Comparison of ENCODE assay signal across 17 cellular contexts in the genomic region with DNA sequence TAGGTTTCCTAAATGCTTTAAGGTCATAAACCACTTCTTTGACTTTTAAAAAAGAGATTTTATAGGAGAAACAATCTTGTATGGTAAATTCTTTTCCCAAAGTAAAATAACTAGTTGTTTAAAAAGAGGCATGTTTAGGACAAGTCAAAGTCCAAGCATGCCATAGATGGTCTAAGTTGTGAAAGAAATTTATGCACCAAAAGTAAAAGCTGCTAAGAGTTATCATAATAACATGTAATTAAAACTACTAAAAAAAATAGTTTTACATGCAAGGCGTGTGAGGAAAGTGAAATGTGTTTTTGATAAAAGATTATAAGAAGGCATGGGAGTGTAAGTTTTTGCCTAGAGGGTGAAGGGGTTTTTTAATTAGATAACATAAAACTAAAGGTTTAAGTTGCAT. TPM values are rescaled to one million over a fixed set of nuclear protein-coding genes. Genes with fewer than 3 reads are reported as not detected.
DNase-seq lines count a peak whose midpoint lies in the region; ATAC-seq and TF ChIP-seq lines count a peak whose summit lies in the region.
"Had no signal": no experiment of that assay in that cellular context is flagged by ENCODE, and none has a peak within 500 bp of the region (broad histone marks: within the 10 kb centered on the region; RNA-seq: fewer than 3 reads in every experiment).

No MANE protein-coding gene starts in this region.

- H3K4me1 ChIP-seq in HCT116 (ENCODE audit: control insufficient read depth in 1 of 2, insufficient read depth in 2 of 2, low read length in 2 of 2) = no peaks in the 10 kb centered on the region

- ATAC-seq in HCT116 (no peak), GM21390 (IDR thresholded peaks at IDR 0.05; ENCODE audit: unreplicated experiment) (no peak), HG03135 (IDR thresholded peaks at IDR 0.05; ENCODE audit: unreplicated experiment) (no peak)
- ATAC-seq: activated T-cell treated with anti-CD3 and anti-CD28 coated beads, Interleukin-2, amount 50 U/mL, for 4 hours had no signal

- intact Hi-C loops in HCT116 (cut with micrococcal nuclease) = no loop called here

- in situ Hi-C loops in Caki2 (cut with HindIII; ENCODE audit: low pct_unique_long_range_greater_than_20kb, low sequenced_read_pairs) = no loop called here

- POLR2A ChIA-PET in HCT116 (lab: Charles Lee) = no interaction called here

- RAD21 ChIA-PET in HCT116 (lab: Charles Lee; ENCODE audit: low non-redundant PET in 1 of 2, low total read pairs in 2 of 2, uncharacterized antibody in 2 of 2, unreplicated experiment in 2 of 2) = no interaction called here

- H3K27me3 ChIP-seq in HCT116 (ENCODE audit: insufficient read depth, low read length) = no peaks in the 10 kb centered on the region
- H3K27me3 ChIP-seq: cardiac muscle cell had no signal

- H4K20me1 ChIP-seq in HCT116 (ENCODE audit: insufficient read depth) = no peaks in the 10 kb centered on the region

- DNase-seq in Caki2 (ENCODE audit: low read depth) (peak; percentile 46), HCT116 (ENCODE audit: low read depth, low spot score) (peak; percentile 35), OCI-M1 (lab: John Stamatoyannopoulos, UW) (peak; percentile 57), fibroblast of pulmonary artery (ENCODE audit: low read depth) (peak; percentile 20), amygdala (lab: John Stamatoyannopoulos, UW) (no peak)
- DNase-seq in stimulated activated CD4-positive, alpha-beta T cell treated with anti-CD3 and anti-CD28 coated beads, Interleukin-4, amount 100 ng/mL, for 4 hours = no peak
- DNase-seq: activated naive CD8-positive, alpha-beta T cell treated with anti-CD3 and anti-CD28 coated beads for 36 hours; activated T-cell treated with anti-CD3 and anti-CD28 coated beads, Interleukin-2, amount 50 U/mL, for 4 hours; DMS153; immature natural killer cell; NCI-H1105; NCI-H345; nephron progenitor cell; retina had no signal

- peaks cover 5 to 11% of the 10 kb centered on the region in 2 experiments; a peak in 2 of 4 replicates for H3K9me3 ChIP-seq in HCT116 (ENCODE audit: control insufficient read depth in 1 of 2, insufficient read depth in 1 of 2, low read depth in 1 of 2, low read length in 2 of 2)

- BruUV-seq in HCT116 (replicated peaks; lab: Mats Ljungman, UMichigan) = no TSS peak

- TF ChIP-seq POLR2A in HCT116 (IDR thresholded peaks at IDR 0.05; ENCODE audit: borderline replicate concordance, extremely low read depth, insufficient read depth, insufficient read length) = no peak

- TF ChIP-seq CTCF in HCT116 (IDR thresholded peaks at IDR 0.05 in 2 of 3, conservative IDR thresholded peaks at IDR 0.05 in 1 of 3; ENCODE audit: borderline replicate concordance in 1 of 3, insufficient read depth in 1 of 3, low read depth in 2 of 3, low read length in 2 of 3) = no peak
- no peak for TF ChIP-seq CTCF in fibroblast of pulmonary artery (IDR thresholded peaks at IDR 0.05; ENCODE audit: low read length, missing control alignments)

- H3K4me2 ChIP-seq in HCT116 (ENCODE audit: low read length) = no peak overlapping the region

- no peak overlapping the region for H2AFZ ChIP-seq in HCT116 (ENCODE audit: low read depth, low read length, poor library complexity, severe bottlenecking)

- H3K4me3 ChIP-seq in HCT116 (replicated peaks in 1 of 2; ENCODE audit: low read depth in 1 of 2, low read length in 2 of 2) = no peak overlapping the region
- H3K4me3 ChIP-seq in fibroblast of pulmonary artery (replicated peaks; ENCODE audit: low read depth, low read length) = no peak overlapping the region
- H3K4me3 ChIP-seq: cardiac muscle cell had no signal

- peaks cover 0 to 24% of the 10 kb centered on the region in 2 experiments; a peak in 1 of 4 replicates for H3K36me3 ChIP-seq in HCT116 (ENCODE audit: control insufficient read depth in 1 of 2, insufficient read depth in 2 of 2, low read length in 2 of 2)
- H3K36me3 ChIP-seq: cardiac muscle cell had no signal

- no peaks in the 10 kb centered on the region for H3K9me2 ChIP-seq in HCT116 (ENCODE audit: insufficient read depth)

- H3K27ac ChIP-seq in HCT116 (ENCODE audit: low read depth, low read length) = no peak overlapping the region
- H3K27ac ChIP-seq: cardiac muscle cell had no signal

- TF ChIP-seq RAD21 in HCT116 (IDR thresholded peaks at IDR 0.05; ENCODE audit: low read depth) = no peak

- CTCF ChIA-PET in HCT116 (lab: Charles Lee) = no interaction called here

- H3K9ac ChIP-seq in HCT116 (ENCODE audit: low read length) = no peak overlapping the region

- peaks cover 100% of the 10 kb centered on the region for H3K79me2 ChIP-seq in HCT116 (ENCODE audit: insufficient read depth, low read length)

TF ChIP-seq in HCT116, 20 proteins besides CTCF, POLR2A, EP300 and RAD21:
- TF ChIP-seq, protein P1, sequence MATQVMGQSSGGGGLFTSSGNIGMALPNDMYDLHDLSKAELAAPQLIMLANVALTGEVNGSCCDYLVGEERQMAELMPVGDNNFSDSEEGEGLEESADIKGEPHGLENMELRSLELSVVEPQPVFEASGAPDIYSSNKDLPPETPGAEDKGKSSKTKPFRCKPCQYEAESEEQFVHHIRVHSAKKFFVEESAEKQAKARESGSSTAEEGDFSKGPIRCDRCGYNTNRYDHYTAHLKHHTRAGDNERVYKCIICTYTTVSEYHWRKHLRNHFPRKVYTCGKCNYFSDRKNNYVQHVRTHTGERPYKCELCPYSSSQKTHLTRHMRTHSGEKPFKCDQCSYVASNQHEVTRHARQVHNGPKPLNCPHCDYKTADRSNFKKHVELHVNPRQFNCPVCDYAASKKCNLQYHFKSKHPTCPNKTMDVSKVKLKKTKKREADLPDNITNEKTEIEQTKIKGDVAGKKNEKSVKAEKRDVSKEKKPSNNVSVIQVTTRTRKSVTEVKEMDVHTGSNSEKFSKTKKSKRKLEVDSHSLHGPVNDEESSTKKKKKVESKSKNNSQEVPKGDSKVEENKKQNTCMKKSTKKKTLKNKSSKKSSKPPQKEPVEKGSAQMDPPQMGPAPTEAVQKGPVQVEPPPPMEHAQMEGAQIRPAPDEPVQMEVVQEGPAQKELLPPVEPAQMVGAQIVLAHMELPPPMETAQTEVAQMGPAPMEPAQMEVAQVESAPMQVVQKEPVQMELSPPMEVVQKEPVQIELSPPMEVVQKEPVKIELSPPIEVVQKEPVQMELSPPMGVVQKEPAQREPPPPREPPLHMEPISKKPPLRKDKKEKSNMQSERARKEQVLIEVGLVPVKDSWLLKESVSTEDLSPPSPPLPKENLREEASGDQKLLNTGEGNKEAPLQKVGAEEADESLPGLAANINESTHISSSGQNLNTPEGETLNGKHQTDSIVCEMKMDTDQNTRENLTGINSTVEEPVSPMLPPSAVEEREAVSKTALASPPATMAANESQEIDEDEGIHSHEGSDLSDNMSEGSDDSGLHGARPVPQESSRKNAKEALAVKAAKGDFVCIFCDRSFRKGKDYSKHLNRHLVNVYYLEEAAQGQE (IDR thresholded peaks at IDR 0.05; ENCODE audit: low read depth) = no peak

RNA-seq across cellular contexts. Expression of gene FAM210A, which starts 22.5 kb away (rescaled TPM):
- total RNA-seq in Caki2 (2014; rRNA removed; shearing (Covaris generic); ENCODE audit: low replicate concordance) = 34.9 and 49.6 TPM in 2 replicates
- 26.2 TPM for total RNA-seq in HCT116 (2021; ENCODE audit: unreplicated experiment)
- polyA plus RNA-seq in HCT116 (2012) = 18.2 and 19.9 TPM in 2 replicates

RNA-seq across cellular contexts. Expression of gene RNMT, which starts 22.6 kb away (rescaled TPM):
- 17.9 and 18.5 TPM in 2 replicates for total RNA-seq in Caki2 (2014; rRNA removed; shearing (Covaris generic); ENCODE audit: low replicate concordance)
- 58.0 TPM for total RNA-seq in HCT116 (2021; ENCODE audit: unreplicated experiment)
- 22.8 and 25.0 TPM in 2 replicates for polyA plus RNA-seq in HCT116 (2012)

Comparison
In these comparisons a context has a peak if more than half of its experiments do, and no peak if none do; other contexts are left out.
1. DNase-seq: peak in Caki2 (single experiment), HCT116 (single experiment), OCI-M1 (single experiment) and fibroblast of pulmonary artery (single experiment); none in stimulated activated CD4-positive, alpha-beta T cell treated with anti-CD3 and anti-CD28 coated beads, Interleukin-4, amount 100 ng/mL, for 4 hours (0 of 2) and amygdala (0 of 56).